In the genomic region with DNA sequence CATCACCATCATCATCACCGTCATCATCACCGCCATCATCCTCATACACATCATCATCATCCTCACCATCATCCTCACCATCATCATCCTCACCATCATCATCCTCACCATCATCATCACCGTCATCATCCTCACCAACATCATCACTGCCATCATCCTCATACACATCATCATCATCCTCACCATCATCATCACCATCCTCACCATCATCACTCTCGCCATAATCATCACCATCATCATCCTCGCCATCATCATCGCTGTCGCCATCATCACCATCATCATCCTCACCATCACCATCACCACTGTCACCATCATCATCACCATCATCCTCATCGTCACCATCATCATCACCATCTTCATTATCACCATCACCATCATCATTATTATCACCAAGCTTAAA, we compare ENCODE assay signal across 14 cellular contexts. TPM values are rescaled to one million over a fixed set of nuclear protein-coding genes. Genes with fewer than 3 reads are reported as not detected.
DNase-seq lines count a peak whose midpoint lies in the region; ATAC-seq, FAIRE-seq and TF ChIP-seq lines count a peak whose summit lies in the region.
"Had no signal": no experiment of that assay in that cellular context is flagged by ENCODE, and none has a peak within 500 bp of the region (broad histone marks: within the 10 kb centered on the region; RNA-seq: fewer than 3 reads in every experiment).

No MANE protein-coding gene starts in this region.

- peaks cover 2% of the 10 kb centered on the region for H3K4me1 Mint-ChIP-seq in T-helper 2 cell treated with Interferon-gamma antibody and Interleukin-4, amounts not matched to agents 5 μg/mL and 100 μg/mL, for 36 hours (ENCODE audit: low read depth)

- intact Hi-C loops in OCI-LY7 (cut with micrococcal nuclease; ENCODE audit: unreplicated experiment): no loop called here

- no peak overlapping the region for H2BK20ac ChIP-seq in H1 (ENCODE audit: low read length)

- no peak overlapping the region for H4K8ac ChIP-seq in H1 (ENCODE audit: extremely low read depth, insufficient read depth, low read length)

- peak overlapping the region; percentile 84 for H3K27ac ChIP-seq in DOHH2 (ENCODE audit: low read depth, low read length)
- H3K27ac ChIP-seq in HEK293 (ENCODE audit: extremely low read depth, low read depth, low read length): no peak overlapping the region
- peak overlapping the region; percentile 94 for H3K27ac ChIP-seq in OCI-LY7 (ENCODE audit: low read depth, low read length, poor library complexity, severe bottlenecking)
- no peak overlapping the region for H3K27ac ChIP-seq in H1 (ENCODE audit: low read depth, low read length)
- H3K27ac ChIP-seq: A549 had no signal

- no peak for TF ChIP-seq POLR2A in H1 (IDR thresholded peaks at IDR 0.05; ENCODE audit: control extremely low read depth in 1 of 2, low read depth in 2 of 2, low read length in 2 of 2)

- no peak for DNase-seq in OCI-LY7 (ENCODE audit: low spot score)
- no peak for DNase-seq in H1 (ENCODE audit: low read depth in 1 of 2, low spot score in 2 of 2)
- DNase-seq in omental fat pad (ENCODE audit: low spot score): no peak
- DNase-seq in T-helper 2 cell treated with Interferon-gamma antibody and Interleukin-4, amounts not matched to agents 5 μg/mL and 100 μg/mL, for 36 hours (ENCODE audit: low spot score): no peak
- DNase-seq: Caco-2; CD8-positive, alpha-beta memory T cell; DND-41; GF-D8; HCEC 1CT; Karpas-422 had no signal

- peak overlapping the region; percentile 99; the same call in 1 of the 2 replicates for H2AK5ac ChIP-seq in H1 (ENCODE audit: low read depth, low read length)

- no peaks in the 10 kb centered on the region for H3K36me3 Mint-ChIP-seq in T-helper 2 cell treated with Interferon-gamma antibody and Interleukin-4, amounts not matched to agents 5 μg/mL and 100 μg/mL, for 36 hours (ENCODE audit: low read depth)

- H3K23ac ChIP-seq in H1 (ENCODE audit: insufficient read length): no peak overlapping the region

- H3K18ac ChIP-seq in H1 (ENCODE audit: extremely low read depth, low read length): no peak overlapping the region

- H3K79me1 ChIP-seq in H1 (ENCODE audit: low read depth, low read length): no peaks in the 10 kb centered on the region

- peaks cover 13% of the 10 kb centered on the region; the same call in 1 of the 2 replicates for H3K23me2 ChIP-seq in H1 (ENCODE audit: low read depth, low read length)

- no peak overlapping the region for H3K56ac ChIP-seq in H1 (replicated peaks; ENCODE audit: insufficient read length, low read depth, low read length)

- H3K4ac ChIP-seq in H1 (replicated peaks; ENCODE audit: insufficient read length, low read depth, low read length): no peak overlapping the region

- H3K4me1 ChIP-seq in DOHH2 (ENCODE audit: control insufficient read depth, low read length) (peaks cover 52% of the 10 kb centered on the region), HEK293 (ENCODE audit: control insufficient read depth, insufficient read depth, low read length) (no peaks in the 10 kb centered on the region), OCI-LY7 (ENCODE audit: insufficient read depth, low read length, poor library complexity, severe bottlenecking) (peaks cover 59% of the 10 kb centered on the region), H1 (replicated peaks in 1 of 4; ENCODE audit: control insufficient read depth in 3 of 4, insufficient read depth in 4 of 4, low read length in 3 of 4) (peaks cover 0 to 5% (median under 1%) of the 10 kb centered on the region in 4 experiments; a peak in 2 of 7 replicates)
- H3K4me1 ChIP-seq: A549, Caco-2 had no signal

- no peak overlapping the region for H3K14ac ChIP-seq in H1 (ENCODE audit: insufficient read length)

- CTCF ChIA-PET in HEK293 (lab: Yijun Ruan, JAX): no interaction called here
- CTCF ChIA-PET in OCI-LY7 (lab: Charles Lee; ENCODE audit: unreplicated experiment): no interaction called here
- CTCF ChIA-PET in H1 (lab: Charles Lee; ENCODE audit: partially characterized antibody): no interaction called here

- FAIRE-seq in H1 (lab: Jason Lieb, UNC): no peak

- peak overlapping the region; percentile 53; the same call in 1 of the 2 replicates for H2BK12ac ChIP-seq in H1 (ENCODE audit: low read depth, low read length)

- BruUV-seq in OCI-LY7 (replicated peaks; lab: Mats Ljungman, UMichigan): no TSS peak

- peak overlapping the region; percentile 84 for H4K91ac ChIP-seq in H1 (replicated peaks; ENCODE audit: insufficient read length, low read length)

- no peak overlapping the region for H3K27ac Mint-ChIP-seq in T-helper 2 cell treated with Interferon-gamma antibody and Interleukin-4, amounts not matched to agents 5 μg/mL and 100 μg/mL, for 36 hours
- H3K27ac Mint-ChIP-seq: CD8-positive, alpha-beta memory T cell had no signal

- no peaks in the 10 kb centered on the region for H3K9me2 ChIP-seq in DOHH2 (replicated peaks; ENCODE audit: control insufficient read depth, low read length)
- no peaks in the 10 kb centered on the region for H3K9me2 ChIP-seq in OCI-LY7 (ENCODE audit: insufficient read depth, low read length)

- no peak overlapping the region; the same call in 1 of the 2 replicates for H2BK15ac ChIP-seq in H1 (ENCODE audit: low read length)

- H3K4me3 ChIP-seq in DOHH2 (ENCODE audit: low read length) (peak overlapping the region; percentile 65; the same call in 1 of the 2 replicates), HEK293 (ENCODE audit: low read depth, low read length) (no peak overlapping the region), OCI-LY7 (ENCODE audit: low read depth, low read length, poor library complexity, severe bottlenecking) (no peak overlapping the region), H1 (ENCODE audit: extremely low read depth in 1 of 4, insufficient read depth in 2 of 4, low read depth in 3 of 4, low read length in 4 of 4) (no peak overlapping the region)
- H3K4me3 ChIP-seq: A549 had no signal

- H2BK5ac ChIP-seq in H1 (ENCODE audit: low read depth, low read length): no peak overlapping the region; the same call in 1 of the 2 replicates

- no peaks in the 10 kb centered on the region for H3K9me3 ChIP-seq in DOHH2 (ENCODE audit: control insufficient read depth, insufficient read depth, low read length)
- no peaks in the 10 kb centered on the region for H3K9me3 ChIP-seq in HEK293 (ENCODE audit: control insufficient read depth, insufficient read depth, low read depth, low read length)
- H3K9me3 ChIP-seq in OCI-LY7 (ENCODE audit: low read length): no peaks in the 10 kb centered on the region
- no peaks in the 10 kb centered on the region for H3K9me3 ChIP-seq in H1 (ENCODE audit: insufficient read depth in 2 of 2, low read depth in 1 of 2, low read length in 1 of 2)
- H3K9me3 ChIP-seq: A549, Caco-2 had no signal

- H3K9me3 Mint-ChIP-seq in T-helper 2 cell treated with Interferon-gamma antibody and Interleukin-4, amounts not matched to agents 5 μg/mL and 100 μg/mL, for 36 hours: no peaks in the 10 kb centered on the region
- H3K9me3 Mint-ChIP-seq: CD8-positive, alpha-beta memory T cell had no signal

- H3K27me3 Mint-ChIP-seq in T-helper 2 cell treated with Interferon-gamma antibody and Interleukin-4, amounts not matched to agents 5 μg/mL and 100 μg/mL, for 36 hours (ENCODE audit: low read depth): no peaks in the 10 kb centered on the region

- H3F3A ChIP-seq in DOHH2 (ENCODE audit: control insufficient read depth, insufficient read depth): peaks cover 37% of the 10 kb centered on the region

- H3K9ac ChIP-seq in H1 (replicated peaks in 1 of 4; ENCODE audit: extremely low read depth in 1 of 4, low read depth in 3 of 4, low read length in 3 of 4): no peak overlapping the region; a peak in 1 of 7 replicates

- H3K4me3 Mint-ChIP-seq in T-helper 2 cell treated with Interferon-gamma antibody and Interleukin-4, amounts not matched to agents 5 μg/mL and 100 μg/mL, for 36 hours: no peak overlapping the region
- H3K4me3 Mint-ChIP-seq: CD8-positive, alpha-beta memory T cell had no signal

- ATAC-seq in omental fat pad (ENCODE audit: low FRiP score) (no peak), GM21447 (IDR thresholded peaks at IDR 0.05; ENCODE audit: unreplicated experiment) (no peak)
- ATAC-seq: A549 had no signal

- TF ChIP-seq RAD21 in H1 (IDR thresholded peaks at IDR 0.05 in 1 of 2, conservative IDR thresholded peaks at IDR 0.05 in 1 of 2; ENCODE audit: low read depth in 2 of 2, low read length in 2 of 2): no peak

- H4K20me1 ChIP-seq in DOHH2 (ENCODE audit: control insufficient read depth, insufficient read depth, low read depth, low read length) (no peaks in the 10 kb centered on the region), OCI-LY7 (ENCODE audit: insufficient read depth, low read length) (no peaks in the 10 kb centered on the region), H1 (replicated peaks in 1 of 2; ENCODE audit: control insufficient read depth in 1 of 2, insufficient read depth in 2 of 2, low read length in 2 of 2) (peaks cover 0 to 7% of the 10 kb centered on the region in 2 experiments)

- H3K4me2 ChIP-seq in DOHH2 (ENCODE audit: low read length) (peak overlapping the region; percentile 82), OCI-LY7 (ENCODE audit: low read length) (peak overlapping the region; percentile 55), H1 (ENCODE audit: insufficient read depth in 1 of 2, low read depth in 2 of 2, low read length in 2 of 2) (no peak overlapping the region)
- H3K4me2 ChIP-seq: A549 had no signal

- no peak overlapping the region for H4K5ac ChIP-seq in H1 (ENCODE audit: insufficient read length, low read depth, low read length)

- H3K79me2 ChIP-seq in DOHH2 (ENCODE audit: control insufficient read depth, low read length): no peaks in the 10 kb centered on the region
- no peaks in the 10 kb centered on the region for H3K79me2 ChIP-seq in OCI-LY7 (ENCODE audit: insufficient read depth, low read depth, low read length)
- no peaks in the 10 kb centered on the region for H3K79me2 ChIP-seq in H1 (ENCODE audit: control insufficient read depth in 1 of 2, insufficient read depth in 2 of 2, low read length in 2 of 2)

- no peak for TF ChIP-seq CTCF in DOHH2 (IDR thresholded peaks at IDR 0.05; ENCODE audit: low read depth, low read length, poor library complexity, severe bottlenecking)
- no peak for TF ChIP-seq CTCF in HEK293 (tag by site-specific recombination; IDR thresholded peaks at IDR 0.05)
- TF ChIP-seq CTCF in OCI-LY7 (conservative IDR thresholded peaks at IDR 0.05; ENCODE audit: low read length): no peak
- no peak for TF ChIP-seq CTCF in H1 (IDR thresholded peaks at IDR 0.05; ENCODE audit: control extremely low read depth in 1 of 3, insufficient read depth in 1 of 3, low read depth in 1 of 3, low read length in 3 of 3)
- TF ChIP-seq CTCF in omental fat pad (IDR thresholded peaks at IDR 0.05): no peak

- H2AFZ ChIP-seq in OCI-LY7 (ENCODE audit: low read length) (peak overlapping the region; percentile 37; the same call in 1 of the 2 replicates), H1 (ENCODE audit: low read length) (no peak overlapping the region)

- TF ChIP-seq EP300 in H1 (IDR thresholded peaks at IDR 0.05; ENCODE audit: borderline replicate concordance in 1 of 2, low read depth in 2 of 2, low read length in 2 of 2): no peak

- H3K27me3 ChIP-seq in DOHH2 (ENCODE audit: control insufficient read depth, low read length): no peaks in the 10 kb centered on the region
- H3K27me3 ChIP-seq in H1 (replicated peaks in 1 of 4; ENCODE audit: control insufficient read depth in 3 of 4, extremely low read depth in 1 of 4, insufficient read depth in 3 of 4, low read length in 3 of 4): no peaks in the 10 kb centered on the region

- H2BK120ac ChIP-seq in H1 (replicated peaks; ENCODE audit: low read depth, low read length): no peak overlapping the region

- POLR2A ChIA-PET in HEK293 (lab: Yijun Ruan, JAX): no interaction called here
- POLR2A ChIA-PET in OCI-LY7 (lab: Charles Lee): no interaction called here
- POLR2A ChIA-PET in H1 (lab: Charles Lee; ENCODE audit: partially characterized antibody): no interaction called here

- H3K36me3 ChIP-seq in DOHH2 (ENCODE audit: control insufficient read depth, low read length) (no peaks in the 10 kb centered on the region), HEK293 (ENCODE audit: control insufficient read depth in 2 of 2, insufficient read depth in 1 of 2, low read length in 2 of 2) (no peaks in the 10 kb centered on the region), OCI-LY7 (ENCODE audit: insufficient read depth, low read length) (no peaks in the 10 kb centered on the region), H1 (ENCODE audit: control insufficient read depth in 2 of 4, insufficient read depth in 4 of 4, low read length in 3 of 4) (no peaks in the 10 kb centered on the region)

- 92 to 100% methylated on average over 7 to 8 of the region's 8 CpGs for WGBS in H1 (ENCODE audit: extremely low coverage in 1 of 2, insufficient coverage in 1 of 2, insufficient read length in 1 of 2, insufficient replicate concordance in 2 of 2, low coverage in 1 of 2, low lambda C conversion rate in 2 of 2, missing lambda C conversion rate in 1 of 2), 2 experiments

RNA-seq across cellular contexts. Expression of gene DHRSX, which starts 19.8 kb away (rescaled TPM):
- total RNA-seq in OCI-LY7 (2014; rRNA removed; shearing (Covaris generic)): 30.9 and 33.8 TPM in 2 replicates
- 25.2 and 29.0 TPM in 2 replicates for total RNA-seq in OCI-LY7 (2022)
- 29.1 and 35.1 TPM in 2 replicates for total RNA-seq in H1 (2021; fragmentation: NEBNext Ultra II Directional; extraction: Animal tissue kit (Norgen Biotek cat#: 25700))
- polyA plus RNA-seq in H1 (2011; rRNA removed): 43.4 and 46.8 TPM in 2 replicates
- polyA plus RNA-seq in H1 (2011; cell fraction: cytosol; rRNA removed): 36.5 TPM
- polyA plus RNA-seq in H1 (2011; cell fraction: nucleus; rRNA removed): 54.8 TPM
- 29.2 to 34.0 TPM (median 33.8 TPM) in 4 replicates for polyA plus RNA-seq in H1 (2012, experiment 1 of 2)
- polyA plus RNA-seq in H1 (2012, experiment 2 of 2): 30.9 TPM
- 22.1 TPM for polyA plus RNA-seq in H1 (2013, experiment 1 of 2)
- 23.6 TPM for polyA plus RNA-seq in H1 (2013, experiment 2 of 2)
- polyA minus RNA-seq in H1 (2011; rRNA and poly(A)+ RNA removed): 51.6 and 57.5 TPM in 2 replicates
- 15.0 TPM for polyA minus RNA-seq in H1 (2011; cell fraction: cytosol; rRNA and poly(A)+ RNA removed)
- polyA minus RNA-seq in H1 (2011; cell fraction: nucleus; rRNA and poly(A)+ RNA removed): 45.8 TPM
- 10 to 100 TPM; 18.6 to 34.2 (median 21.4) TPM for total RNA-seq in omental fat pad

RNA-seq across cellular contexts. Expression of gene ZBED1, which starts 19.8 kb away (rescaled TPM):
- total RNA-seq in OCI-LY7 (2014; rRNA removed; shearing (Covaris generic)): 51.1 and 58.7 TPM in 2 replicates
- total RNA-seq in OCI-LY7 (2022) (57.6 and 61.6 TPM in 2 replicates), omental fat pad (10 to 100 TPM; 28.3 to 46.5 (median 34.2) TPM)
- 45.8 and 46.4 TPM in 2 replicates for total RNA-seq in H1 (2021; fragmentation: NEBNext Ultra II Directional; extraction: Animal tissue kit (Norgen Biotek cat#: 25700))
- 28.5 and 41.4 TPM in 2 replicates for polyA plus RNA-seq in H1 (2011; rRNA removed)
- polyA plus RNA-seq in H1 (2011; cell fraction: cytosol; rRNA removed): 33.4 TPM
- polyA plus RNA-seq in H1 (2011; cell fraction: nucleus; rRNA removed): 34.7 TPM
- 23.6 to 30.7 TPM (median 29.1 TPM) in 4 replicates for polyA plus RNA-seq in H1 (2012, experiment 1 of 2)
- 29.3 TPM for polyA plus RNA-seq in H1 (2012, experiment 2 of 2)
- 19.5 TPM for polyA plus RNA-seq in H1 (2013, experiment 1 of 2)
- 17.9 TPM for polyA plus RNA-seq in H1 (2013, experiment 2 of 2)
- polyA minus RNA-seq in H1 (2011; rRNA and poly(A)+ RNA removed): 29.9 and 30.2 TPM in 2 replicates
- polyA minus RNA-seq in H1 (2011; cell fraction: cytosol; rRNA and poly(A)+ RNA removed): 40.1 TPM
- polyA minus RNA-seq in H1 (2011; cell fraction: nucleus; rRNA and poly(A)+ RNA removed): 31.7 TPM

Comparison
In these comparisons a context has a peak if more than half of its experiments do, and no peak if none do; other contexts are left out.
1. H3K27ac ChIP-seq: peak in DOHH2 (single experiment) and OCI-LY7 (single experiment); none in HEK293 (single experiment) and H1 (single experiment).
2. H3K4me2 ChIP-seq: peak in DOHH2 (single experiment) and OCI-LY7 (single experiment); none in H1 (0 of 2).